22 cellular contexts compared by ENCODE assay signal in the genomic region with DNA sequence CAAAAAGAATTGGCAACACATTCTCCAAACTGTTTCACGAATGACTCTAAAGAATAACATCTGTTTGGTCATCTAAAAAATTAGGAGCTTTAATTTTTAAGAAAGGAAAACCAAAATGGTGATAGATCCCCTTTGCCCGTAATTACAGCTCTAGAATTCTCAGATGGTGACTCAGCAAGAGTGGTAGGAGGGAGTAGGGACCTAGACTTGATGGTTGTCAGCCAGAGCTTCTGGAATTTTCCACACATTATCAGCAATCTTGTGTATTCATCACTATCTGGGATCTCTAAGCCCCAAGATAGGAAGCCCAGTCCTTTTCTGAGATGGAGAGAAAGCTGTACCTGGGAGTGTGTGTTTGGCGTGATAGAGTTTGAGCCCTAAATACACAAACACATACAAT.
DNase-seq lines count a peak whose midpoint lies in the region; ATAC-seq, FAIRE-seq and TF ChIP-seq lines count a peak whose summit lies in the region.
"Had no signal": no experiment of that assay in that cellular context is flagged by ENCODE, and none has a peak within 500 bp of the region (broad histone marks: within the 10 kb centered on the region; RNA-seq: fewer than 3 reads in every experiment).

No MANE protein-coding gene starts in this region.

- WGBS in H1 (ENCODE audit: extremely low coverage in 1 of 2, insufficient coverage in 1 of 2, insufficient read length in 1 of 2, insufficient replicate concordance in 2 of 2, low coverage in 1 of 2, low lambda C conversion rate in 2 of 2, missing lambda C conversion rate in 1 of 2), 2 experiments: 97% methylated on average over 3 of the region's 3 CpGs; no CpG with 5 or more reads in 1 of the 2 experiments
- no CpG with 5 or more reads among the region's 3 CpGs for WGBS in H9 (ENCODE audit: extremely low coverage, insufficient read length, low lambda C conversion rate)

- H3K18ac ChIP-seq in H1 (ENCODE audit: extremely low read depth, low read length) (no peak overlapping the region), H9 (ENCODE audit: insufficient read length, low read depth, low read length) (no peak overlapping the region)

- H3K36me3 Mint-ChIP-seq in Calu3 (ENCODE audit: insufficient read depth, unreplicated experiment) (peaks cover 10% of the 10 kb centered on the region), H9 (ENCODE audit: insufficient read depth in 1 of 3, low read depth in 3 of 3) (peaks cover 17 to 33% (median 20%) of the 10 kb centered on the region in 3 experiments; a peak in 6 of 7 replicates)

- H2BK15ac ChIP-seq in H1 (ENCODE audit: low read length) (no peak overlapping the region), H9 (ENCODE audit: low read depth, low read length) (no peak overlapping the region)

- intact Hi-C loops in Calu3 (cut with micrococcal nuclease; ENCODE audit: unreplicated experiment): no loop called here
- intact Hi-C loops in PC-3 (cut with micrococcal nuclease): no loop called here
- intact Hi-C loops in Right ventricle myocardium superior (cut with DNase I): no loop called here

- no peaks in the 10 kb centered on the region for H3K4me1 Mint-ChIP-seq in Calu3 (ENCODE audit: low read depth, unreplicated experiment)
- peaks cover 6 to 10% of the 10 kb centered on the region in 2 experiments for H3K4me1 Mint-ChIP-seq in H9

- CTCF ChIA-PET in Calu3 (lab: Charles Lee) (no interaction called here), PC-3 (lab: Charles Lee) (no interaction called here), H1 (lab: Charles Lee; ENCODE audit: partially characterized antibody) (interaction anchor here (1.2 to 1.3 kb wide), 2 partner anchors 27 to 68 kb away, joined by 3 read pairs; no protein-coding TSS in a partner anchor)

- no peak overlapping the region for H3K9ac ChIP-seq in PC-3 (ENCODE audit: low read length)
- H3K9ac ChIP-seq in H1 (replicated peaks in 1 of 4; ENCODE audit: extremely low read depth in 1 of 4, low read depth in 3 of 4, low read length in 3 of 4): no peak overlapping the region
- H3K9ac ChIP-seq in neural cell (ENCODE audit: low read length): no peak overlapping the region
- H3K9ac ChIP-seq in H9 (ENCODE audit: extremely low read depth, insufficient read length, low read length): no peak overlapping the region
- H3K9ac ChIP-seq: BLaER1 had no signal

- no peak for TF ChIP-seq CTCF in Calu3 (IDR thresholded peaks at IDR 0.05; ENCODE audit: unreplicated experiment)
- TF ChIP-seq CTCF in PC-3 (conservative IDR thresholded peaks at IDR 0.05; ENCODE audit: low read depth, low read length): no peak
- TF ChIP-seq CTCF in H1 (IDR thresholded peaks at IDR 0.05; ENCODE audit: control extremely low read depth in 1 of 3, insufficient read depth in 1 of 3, low read depth in 1 of 3, low read length in 3 of 3): no peak
- TF ChIP-seq CTCF in neural cell (IDR thresholded peaks at IDR 0.05; ENCODE audit: poor library complexity, severe bottlenecking): no peak
- no peak for TF ChIP-seq CTCF in H9 (conservative IDR thresholded peaks at IDR 0.05)

- H3K14ac ChIP-seq in H1 (ENCODE audit: insufficient read length) (no peak overlapping the region), H9 (ENCODE audit: insufficient read depth, low read length) (no peak overlapping the region)

- no peak for ATAC-seq in PC-3
- ATAC-seq in GM19328 (IDR thresholded peaks at IDR 0.05; ENCODE audit: unreplicated experiment): no peak
- no peak for ATAC-seq in Right ventricle myocardium superior (ENCODE audit: poor library complexity)
- ATAC-seq: sciatic nerve had no signal

- FAIRE-seq in H1 (lab: Jason Lieb, UNC): no peak

- H3K27ac ChIP-seq in PC-3 (ENCODE audit: low read length) (0 out of 2 replicates have a peak overlapping the region, but pooled peaks have one; percentile 4), H1 (ENCODE audit: low read depth, low read length) (no peak overlapping the region), neural cell (ENCODE audit: low read length) (peak overlapping the region; percentile 1), H9 (ENCODE audit: insufficient read length, low read depth, low read length) (no peak overlapping the region)
- H3K27ac ChIP-seq: BLaER1, cardiac muscle cell, left lung, testis had no signal

- TF ChIP-seq RAD21 in H1 (IDR thresholded peaks at IDR 0.05 in 1 of 2, conservative IDR thresholded peaks at IDR 0.05 in 1 of 2; ENCODE audit: low read depth in 2 of 2, low read length in 2 of 2): no peak
- TF ChIP-seq RAD21 in neural cell (conservative IDR thresholded peaks at IDR 0.05): no peak

- H4K5ac ChIP-seq in H1 (ENCODE audit: insufficient read length, low read depth, low read length) (no peak overlapping the region), H9 (ENCODE audit: insufficient read length, low read depth, low read length) (no peak overlapping the region)

- peak overlapping the region; percentile 46 for H3K27ac Mint-ChIP-seq in Calu3 (ENCODE audit: unreplicated experiment)
- H3K27ac Mint-ChIP-seq in H9: no peak overlapping the region

- H4K20me1 ChIP-seq in PC-3 (ENCODE audit: low read length) (no peaks in the 10 kb centered on the region), H1 (replicated peaks in 1 of 2; ENCODE audit: control insufficient read depth in 1 of 2, insufficient read depth in 2 of 2, low read length in 2 of 2) (no peaks in the 10 kb centered on the region), neural cell (ENCODE audit: insufficient read depth) (no peaks in the 10 kb centered on the region), H9 (ENCODE audit: control insufficient read depth, insufficient read depth, insufficient read length) (no peaks in the 10 kb centered on the region)
- H4K20me1 ChIP-seq: BLaER1 had no signal

- H2AFZ ChIP-seq in PC-3 (ENCODE audit: low read length) (no peak overlapping the region), H1 (ENCODE audit: low read length) (no peak overlapping the region), neural cell (ENCODE audit: low read depth, low read length) (no peak overlapping the region), H9 (ENCODE audit: low read length) (no peak overlapping the region)

- TF ChIP-seq POLR2A in H1 (IDR thresholded peaks at IDR 0.05; ENCODE audit: control extremely low read depth in 1 of 2, low read depth in 2 of 2, low read length in 2 of 2): no peak

- H3K4ac ChIP-seq in H1 (replicated peaks; ENCODE audit: insufficient read length, low read depth, low read length) (no peak overlapping the region), H9 (ENCODE audit: low read depth, low read length) (no peak overlapping the region)

- no peaks in the 10 kb centered on the region for H3K36me3 ChIP-seq in PC-3 (ENCODE audit: low read depth, low read length)
- H3K36me3 ChIP-seq in H1 (ENCODE audit: control insufficient read depth in 2 of 4, insufficient read depth in 4 of 4, low read length in 3 of 4): peaks cover 0 to 2% (median 0%) of the 10 kb centered on the region in 4 experiments; a peak in 2 of 8 replicates
- no peaks in the 10 kb centered on the region for H3K36me3 ChIP-seq in neural cell (ENCODE audit: insufficient read depth, low read length)
- H3K36me3 ChIP-seq: cardiac muscle cell, left lung had no signal

- no peaks in the 10 kb centered on the region for H3K23me2 ChIP-seq in H1 (ENCODE audit: low read depth, low read length)
- no peaks in the 10 kb centered on the region for H3K23me2 ChIP-seq in H9 (ENCODE audit: insufficient read length, low read depth, low read length, poor library complexity, severe bottlenecking)

- no peak overlapping the region for H3K4me3 ChIP-seq in PC-3 (ENCODE audit: low read length)
- H3K4me3 ChIP-seq in H1 (ENCODE audit: extremely low read depth in 1 of 4, insufficient read depth in 2 of 4, low read depth in 3 of 4, low read length in 4 of 4): no peak overlapping the region
- no peak overlapping the region for H3K4me3 ChIP-seq in neural cell (ENCODE audit: low read length)
- H3K4me3 ChIP-seq: BLaER1, cardiac muscle cell, left lung, testis had no signal

- H3K9me2 ChIP-seq in PC-3 (replicated peaks; ENCODE audit: low read length) (no peaks in the 10 kb centered on the region), neural cell (ENCODE audit: insufficient read depth, low read length) (no peaks in the 10 kb centered on the region)

- H2BK120ac ChIP-seq in H1 (replicated peaks; ENCODE audit: low read depth, low read length) (no peak overlapping the region), H9 (ENCODE audit: low read depth, low read length, poor library complexity, severe bottlenecking) (no peak overlapping the region)

- H3K56ac ChIP-seq in H1 (replicated peaks; ENCODE audit: insufficient read length, low read depth, low read length): no peak overlapping the region
- no peak overlapping the region for H3K56ac ChIP-seq in H9 (ENCODE audit: insufficient read length, low read depth, low read length)

- H3F3A ChIP-seq in PC-3 (ENCODE audit: low read length, unreplicated experiment) (no peaks in the 10 kb centered on the region), neural cell (ENCODE audit: insufficient read depth, low read length, poor library complexity, severe bottlenecking) (no peaks in the 10 kb centered on the region)

- BruUV-seq in Calu3 (replicated peaks; lab: Mats Ljungman, UMichigan): no TSS peak
- no TSS peak for BruUV-seq in PC-3 (replicated peaks; lab: Mats Ljungman, UMichigan)

- H3K4me1 ChIP-seq in PC-3 (ENCODE audit: insufficient read depth, low read length) (no peaks in the 10 kb centered on the region), H1 (replicated peaks in 1 of 4; ENCODE audit: control insufficient read depth in 3 of 4, insufficient read depth in 4 of 4, low read length in 3 of 4) (no peaks in the 10 kb centered on the region), H9 (ENCODE audit: insufficient read depth, low read length) (no peaks in the 10 kb centered on the region)
- H3K4me1 ChIP-seq: BLaER1, left lung, testis had no signal

- H3K79me1 ChIP-seq in H1 (ENCODE audit: low read depth, low read length): no peaks in the 10 kb centered on the region
- H3K79me1 ChIP-seq in H9 (ENCODE audit: insufficient read depth, low read depth, low read length, poor library complexity, severe bottlenecking): no peaks in the 10 kb centered on the region

- H3T11ph ChIP-seq in H9 (ENCODE audit: low read length): no peak overlapping the region

- H3K27me3 Mint-ChIP-seq in Calu3 (ENCODE audit: unreplicated experiment) (no peaks in the 10 kb centered on the region), H9 (ENCODE audit: low read depth) (no peaks in the 10 kb centered on the region; the same call in 1 of the 2 replicates)

- H2BK5ac ChIP-seq in H1 (ENCODE audit: low read depth, low read length) (no peak overlapping the region), H9 (ENCODE audit: insufficient read length, low read length) (no peak overlapping the region)

- H3K4me3 Mint-ChIP-seq in Calu3 (ENCODE audit: low read depth, unreplicated experiment): no peak overlapping the region
- H3K4me3 Mint-ChIP-seq in H9: no peak overlapping the region

- H3K4me2 ChIP-seq in PC-3 (ENCODE audit: low read length): no peak overlapping the region
- no peak overlapping the region for H3K4me2 ChIP-seq in H1 (ENCODE audit: insufficient read depth in 1 of 2, low read depth in 2 of 2, low read length in 2 of 2)
- H3K4me2 ChIP-seq in neural cell (ENCODE audit: low read length): no peak overlapping the region
- H3K4me2 ChIP-seq in H9 (ENCODE audit: insufficient read depth, insufficient read length, low read length): no peak overlapping the region
- H3K4me2 ChIP-seq: BLaER1 had no signal

- H3K23ac ChIP-seq in H1 (ENCODE audit: insufficient read length) (no peak overlapping the region), H9 (ENCODE audit: insufficient read length, low read depth, low read length) (no peak overlapping the region)

- H2AK5ac ChIP-seq in H1 (ENCODE audit: low read depth, low read length): no peak overlapping the region
- no peak overlapping the region for H2AK5ac ChIP-seq in H9 (ENCODE audit: insufficient read length, low read length)

- H3K79me2 ChIP-seq in PC-3 (ENCODE audit: low read length) (no peaks in the 10 kb centered on the region), H1 (ENCODE audit: control insufficient read depth in 1 of 2, insufficient read depth in 2 of 2, low read length in 2 of 2) (no peaks in the 10 kb centered on the region), neural cell (replicated peaks; ENCODE audit: insufficient read depth, low read length) (no peaks in the 10 kb centered on the region), H9 (ENCODE audit: insufficient read depth, low read length) (no peaks in the 10 kb centered on the region)

- H3K27me3 ChIP-seq in PC-3 (ENCODE audit: low read length) (no peaks in the 10 kb centered on the region), H1 (replicated peaks in 1 of 4; ENCODE audit: control insufficient read depth in 3 of 4, extremely low read depth in 1 of 4, insufficient read depth in 3 of 4, low read length in 3 of 4) (no peaks in the 10 kb centered on the region), neural cell (ENCODE audit: insufficient read depth, low read depth, low read length) (no peaks in the 10 kb centered on the region), H9 (ENCODE audit: insufficient read depth, low read length) (no peaks in the 10 kb centered on the region)
- H3K27me3 ChIP-seq: BLaER1, cardiac muscle cell, left lung, testis had no signal

- no peak overlapping the region for H4K91ac ChIP-seq in H1 (replicated peaks; ENCODE audit: insufficient read length, low read length)
- H4K91ac ChIP-seq in H9 (ENCODE audit: insufficient read length, low read depth, low read length): no peak overlapping the region

- no peak overlapping the region for H2BK12ac ChIP-seq in H1 (ENCODE audit: low read depth, low read length)
- no peak overlapping the region for H2BK12ac ChIP-seq in H9 (ENCODE audit: insufficient read length, low read depth, low read length)

- H4K8ac ChIP-seq in H1 (ENCODE audit: extremely low read depth, insufficient read depth, low read length) (no peak overlapping the region), H9 (replicated peaks; ENCODE audit: insufficient read length, low read depth, low read length) (no peak overlapping the region)

- H3K9me3 Mint-ChIP-seq in Calu3 (ENCODE audit: low read depth, unreplicated experiment) (no peaks in the 10 kb centered on the region), H9 (peaks cover 41 to 54% of the 10 kb centered on the region in 2 experiments)

- DNase-seq in Calu3 (no peak), PC-3 (peak; percentile 14), H1 (ENCODE audit: low read depth in 1 of 2, low spot score in 2 of 2) (no peak), H9 (no peak), HK-2 (ENCODE audit: unreplicated experiment) (no peak), Right ventricle myocardium superior (no peak)
- DNase-seq: activated CD4-positive, alpha-beta T cell treated with anti-CD3 and anti-CD28 coated beads, Interleukin-2, amount 50 U/mL, for 1 hour; activated naive CD4-positive, alpha-beta T cell treated with anti-CD3 and anti-CD28 coated beads, Interleukin-2, amount 50 U/mL, for 16 hours; activated T-cell treated with anti-CD3 and anti-CD28 coated beads for 4 hours; effector CD8-positive, alpha-beta T cell; KG1; left lung; NCI-H1092 treated with DMSO at 0.1 percent for 48 hours; NCI-H2107; NCI-H774; stimulated activated CD4-positive, alpha-beta T cell treated with anti-CD3 and anti-CD28 coated beads, Interleukin-4, amount 100 ng/mL, for 1 hour; testis had no signal

- POLR2A ChIA-PET in PC-3 (lab: Charles Lee; ENCODE audit: unreplicated experiment) (no interaction called here), H1 (lab: Charles Lee; ENCODE audit: partially characterized antibody) (no interaction called here)

- no peak for TF ChIP-seq EP300 in H1 (IDR thresholded peaks at IDR 0.05; ENCODE audit: borderline replicate concordance in 1 of 2, low read depth in 2 of 2, low read length in 2 of 2)
- TF ChIP-seq EP300 in neural cell (conservative IDR thresholded peaks at IDR 0.05; ENCODE audit: poor library complexity, severe bottlenecking): no peak

- H2BK20ac ChIP-seq in H1 (ENCODE audit: low read length) (no peak overlapping the region), H9 (ENCODE audit: low read depth, low read length, poor library complexity, severe bottlenecking) (no peak overlapping the region)

- H3K9me3 ChIP-seq in PC-3 (ENCODE audit: low read length): no peaks in the 10 kb centered on the region
- H3K9me3 ChIP-seq in H1 (ENCODE audit: insufficient read depth in 2 of 2, low read depth in 1 of 2, low read length in 1 of 2): no peaks in the 10 kb centered on the region
- H3K9me3 ChIP-seq in neural cell (ENCODE audit: low read length): no peaks in the 10 kb centered on the region
- peaks cover 35% of the 10 kb centered on the region for H3K9me3 ChIP-seq in H9 (ENCODE audit: control insufficient read depth, low read depth, low read length)
- H3K9me3 ChIP-seq: BLaER1, left lung, testis had no signal

Comparison
In these comparisons a context has a peak if more than half of its experiments do, and no peak if none do; other contexts are left out.
1. H3K27ac ChIP-seq: peak in PC-3 (single experiment) and neural cell (single experiment); none in H1 (single experiment) and H9 (single experiment).